21 cellular contexts compared by ENCODE assay signal in the genomic region with DNA sequence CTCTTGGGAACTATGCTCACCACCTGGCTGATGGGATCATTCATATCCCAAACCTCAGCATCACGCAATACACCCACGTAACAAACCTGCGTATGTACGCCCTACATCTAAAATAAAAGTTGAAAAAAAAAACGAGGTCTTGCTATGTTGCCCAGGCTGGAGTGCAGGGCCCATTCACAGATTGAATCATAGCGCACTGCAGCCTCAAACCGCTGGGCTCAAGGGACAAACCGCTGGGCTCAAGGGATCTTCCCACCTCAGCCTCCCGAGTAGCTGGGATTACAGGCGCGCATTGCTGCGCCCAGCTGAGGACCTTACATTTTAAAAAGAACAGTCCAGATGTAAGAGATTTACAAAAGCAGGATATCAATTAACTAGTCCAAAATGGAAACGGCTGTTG. TPM values are rescaled to one million over a fixed set of nuclear protein-coding genes. Genes with fewer than 3 reads are reported as not detected.
DNase-seq lines count a peak whose midpoint lies in the region; ATAC-seq, FAIRE-seq and TF ChIP-seq lines count a peak whose summit lies in the region.
"Had no signal": no experiment of that assay in that cellular context is flagged by ENCODE, and none has a peak within 500 bp of the region (broad histone marks: within the 10 kb centered on the region; RNA-seq: fewer than 3 reads in every experiment).

No MANE protein-coding gene starts in this region.

- no peak for TF ChIP-seq RAD21 in HepG2 (CRISPR knock-in tag; IDR thresholded peaks at IDR 0.05)

- H3K4me1 ChIP-seq in HepG2 (ENCODE audit: insufficient read depth, low read length) (no peaks in the 10 kb centered on the region), right lobe of liver (no peaks in the 10 kb centered on the region), endodermal cell (ENCODE audit: control insufficient read depth, insufficient read depth, low read length) (no peaks in the 10 kb centered on the region), sigmoid colon (no peaks in the 10 kb centered on the region), GM23338 (ENCODE audit: insufficient read depth) (no peaks in the 10 kb centered on the region)

- H3K4me3 Mint-ChIP-seq in endodermal cell, result no peak overlapping the region
- H3K4me3 Mint-ChIP-seq in GM23338, result no peak overlapping the region
- H3K4me3 Mint-ChIP-seq: CD14-positive monocyte; CD4-positive, alpha-beta memory T cell; H9; IgD-negative memory B cell had no signal

- H4K20me1 ChIP-seq in HepG2 (ENCODE audit: insufficient read depth, low read length) (no peaks in the 10 kb centered on the region), GM23338 (replicated peaks; ENCODE audit: insufficient read depth) (no peaks in the 10 kb centered on the region)

- TF ChIP-seq POLR2A in HepG2 (IDR thresholded peaks at IDR 0.05; ENCODE audit: insufficient read depth in 1 of 2, low read depth in 2 of 2, low read length in 2 of 2) (no peak), right lobe of liver (IDR thresholded peaks at IDR 0.05) (no peak), sigmoid colon (IDR thresholded peaks at IDR 0.05) (no peak)

- H2AFZ ChIP-seq in HepG2 (ENCODE audit: low read length) (no peak overlapping the region), GM23338 (no peak overlapping the region)

- H3K9ac ChIP-seq in HepG2 (ENCODE audit: insufficient read depth, low read depth, low read length) (no peak overlapping the region), endodermal cell (ENCODE audit: extremely low read depth, low read length, poor library complexity, severe bottlenecking) (no peak overlapping the region)
- H3K9ac ChIP-seq: BLaER1 had no signal

- DNase-seq in HepG2 (ENCODE audit: low spot score) (no peak), right lobe of liver (no peak), endodermal cell (peak; percentile 26), sigmoid colon (peak; percentile 4), DMS79 (lab: John Stamatoyannopoulos, UW) (no peak), GM20000 (ENCODE audit: low spot score) (no peak), GM23338 (ENCODE audit: low spot score) (no peak)
- DNase-seq: 8988T; CD4-positive, alpha-beta memory T cell; DMS153; DMS79 treated with DMSO at 0.1 percent for 48 hours; GF-D8; H9 had no signal

- H3K9me3 ChIP-seq in HepG2 (ENCODE audit: low read length), result no peaks in the 10 kb centered on the region
- H3K9me3 ChIP-seq in right lobe of liver, result no peaks in the 10 kb centered on the region
- no peaks in the 10 kb centered on the region for H3K9me3 ChIP-seq in endodermal cell (ENCODE audit: control insufficient read depth, low read length)
- no peaks in the 10 kb centered on the region for H3K9me3 ChIP-seq in sigmoid colon
- H3K9me3 ChIP-seq: BLaER1 had no signal

- no peak for FAIRE-seq in HepG2 (lab: Jason Lieb, UNC)
- FAIRE-seq: GM12891, GM18507, H1, HTR-8/SVneo had no signal

- H3K27ac ChIP-seq in HepG2 (ENCODE audit: extremely low read length, insufficient read depth, low read length) (no peak overlapping the region), right lobe of liver (no peak overlapping the region), endodermal cell (ENCODE audit: low read depth, low read length) (no peak overlapping the region), sigmoid colon (no peak overlapping the region), GM23338 (ENCODE audit: low read depth) (no peak overlapping the region)
- H3K27ac ChIP-seq: BLaER1 had no signal

- H3K4me2 ChIP-seq in HepG2 (ENCODE audit: low read depth, low read length), result no peak overlapping the region
- no peak overlapping the region for H3K4me2 ChIP-seq in GM23338
- H3K4me2 ChIP-seq: BLaER1 had no signal

- H3K4me1 Mint-ChIP-seq in endodermal cell (no peaks in the 10 kb centered on the region), GM23338 (no peaks in the 10 kb centered on the region)
- H3K4me1 Mint-ChIP-seq: H9 had no signal

- 76% methylated on average over 13 of the region's 13 CpGs for WGBS in HepG2 (ENCODE audit: low lambda C conversion rate)
- WGBS in right lobe of liver (ENCODE audit: insufficient coverage, low coverage, low lambda C conversion rate, missing lambda C conversion rate), result 86% methylated on average over 13 of the region's 13 CpGs
- WGBS in endodermal cell (ENCODE audit: insufficient coverage in 1 of 2, insufficient read length in 1 of 2), 2 experiments, result 86 to 88% methylated on average over 10 to 13 of the region's 13 CpGs
- whole genome bisulfite sequencing in sigmoid colon, 2 donors, result 94% methylated on average over 13 of the region's 13 CpGs

- intact Hi-C loops in HepG2 (cut with micrococcal nuclease; ENCODE audit: unreplicated experiment) (loop anchor here (1.0 kb wide), 1 partner anchor 11 kb away; no protein-coding TSS in a partner anchor), right lobe of liver (cut with DNase I) (no loop called here), sigmoid colon (cut with DNase I) (no loop called here)

- H3K27me3 Mint-ChIP-seq in endodermal cell (ENCODE audit: insufficient read depth) (peaks cover 16% of the 10 kb centered on the region), GM23338 (ENCODE audit: insufficient read depth, low read depth, poor library complexity) (peaks cover 13% of the 10 kb centered on the region)

- no peaks in the 10 kb centered on the region for H3F3A ChIP-seq in GM23338 (replicated peaks; ENCODE audit: low read depth)

- TF ChIP-seq EP300 in HepG2 (IDR thresholded peaks at IDR 0.05; ENCODE audit: low read depth in 2 of 2, low read length in 2 of 2) (no peak), HepG2 (CRISPR knock-in tag; IDR thresholded peaks at IDR 0.05; ENCODE audit: borderline replicate concordance) (no peak), sigmoid colon (IDR thresholded peaks at IDR 0.05) (no peak)

- CTCF ChIA-PET in HepG2 (lab: Yijun Ruan, JAX; ENCODE audit: low intra/inter-chr PET ratio, low total read pairs), result no interaction called here

- H3K36me3 ChIP-seq in HepG2 (replicated peaks in 1 of 2; ENCODE audit: control insufficient read depth in 1 of 2, insufficient read depth in 2 of 2, low read length in 2 of 2) (no peaks in the 10 kb centered on the region), right lobe of liver (no peaks in the 10 kb centered on the region), endodermal cell (ENCODE audit: control insufficient read depth, insufficient read depth, low read length) (no peaks in the 10 kb centered on the region), sigmoid colon (no peaks in the 10 kb centered on the region), GM23338 (ENCODE audit: insufficient read depth) (no peaks in the 10 kb centered on the region)
- H3K36me3 ChIP-seq: BLaER1 had no signal

- no peak for TF ChIP-seq CTCF in HepG2 (CRISPR knock-in tag; IDR thresholded peaks at IDR 0.05)
- no peak for TF ChIP-seq CTCF in right lobe of liver (IDR thresholded peaks at IDR 0.05)
- no peak for TF ChIP-seq CTCF in endodermal cell (conservative IDR thresholded peaks at IDR 0.05)
- TF ChIP-seq CTCF in sigmoid colon (IDR thresholded peaks at IDR 0.05), result no peak
- no peak for TF ChIP-seq CTCF in GM20000 (IDR thresholded peaks at IDR 0.05; ENCODE audit: extremely low read depth, missing control alignments)
- TF ChIP-seq CTCF in GM23338 (conservative IDR thresholded peaks at IDR 0.05; ENCODE audit: low read depth in 2 of 2), result no peak

- no TSS peak for BruUV-seq in HepG2 (replicated peaks; lab: Mats Ljungman, UMichigan)

- no peaks in the 10 kb centered on the region for H3K36me3 Mint-ChIP-seq in endodermal cell (ENCODE audit: low read depth)
- no peaks in the 10 kb centered on the region for H3K36me3 Mint-ChIP-seq in GM23338 (ENCODE audit: low read depth)
- H3K36me3 Mint-ChIP-seq: CD14-positive monocyte; CD4-positive, alpha-beta memory T cell; IgD-negative memory B cell had no signal

- in situ Hi-C loops in HepG2 (cut with HindIII; ENCODE audit: extremely low pct_ligation_motif_present, low pct_unique_long_range_greater_than_20kb), result no loop called here

- H3K4me3 ChIP-seq in HepG2 (replicated peaks in 1 of 3; ENCODE audit: insufficient read depth in 1 of 3, low read depth in 2 of 3, low read length in 3 of 3) (no peak overlapping the region), right lobe of liver (no peak overlapping the region), endodermal cell (ENCODE audit: low read length) (no peak overlapping the region), sigmoid colon (no peak overlapping the region), GM23338 (no peak overlapping the region)
- H3K4me3 ChIP-seq: BLaER1 had no signal

- no peak overlapping the region for H3K27ac Mint-ChIP-seq in endodermal cell
- H3K27ac Mint-ChIP-seq in GM23338, result no peak overlapping the region
- H3K27ac Mint-ChIP-seq: CD4-positive, alpha-beta memory T cell; H9; IgD-negative memory B cell had no signal

- H3K9me3 Mint-ChIP-seq in endodermal cell, result no peaks in the 10 kb centered on the region
- H3K9me3 Mint-ChIP-seq in GM23338, result no peaks in the 10 kb centered on the region
- H3K9me3 Mint-ChIP-seq: CD4-positive, alpha-beta memory T cell; H9 had no signal

- POLR2A ChIA-PET in HepG2 (lab: Yijun Ruan, JAX), result no interaction called here

- H3K79me2 ChIP-seq in HepG2 (ENCODE audit: insufficient read depth, low read length) (no peaks in the 10 kb centered on the region), GM23338 (replicated peaks; ENCODE audit: insufficient read depth) (no peaks in the 10 kb centered on the region)

- ATAC-seq in HepG2, result no peak
- no peak for ATAC-seq in right lobe of liver
- ATAC-seq in GM23338, result no peak

- 0 out of 2 replicates have a peak, but pooled peaks cover 3% of the 10 kb centered on the region for H3K9me2 ChIP-seq in GM23338 (ENCODE audit: insufficient read depth)

- H3K27me3 ChIP-seq in HepG2 (ENCODE audit: control insufficient read depth in 1 of 2, insufficient read depth in 2 of 2, low read length in 2 of 2) (peaks cover 0 to 12% of the 10 kb centered on the region in 2 experiments; a peak in 2 of 5 replicates), right lobe of liver (no peaks in the 10 kb centered on the region), endodermal cell (ENCODE audit: control insufficient read depth, insufficient read depth, low read length, poor library complexity, severe bottlenecking) (no peaks in the 10 kb centered on the region), sigmoid colon (no peaks in the 10 kb centered on the region), GM23338 (ENCODE audit: insufficient read depth) (no peaks in the 10 kb centered on the region)

RNA-seq across cellular contexts. Expression of gene EMID1, which starts 41.9 kb away (rescaled TPM):
- total RNA-seq in HepG2 (2016; rRNA removed; fragmentation: Illumina TruSeq; extraction: Trizol) (0.21 and 0.82 TPM in 2 replicates), right lobe of liver (1 to 10 TPM; 1.1 to 2.7 (median 1.5) TPM), endodermal cell (10 to 100 TPM; 19.8 to 41.8 TPM), sigmoid colon (1 to 10 TPM in 2 of 4 donors, under 1 TPM in 2; 0.27 to 4.7 (median 1.2) TPM)
- 2.7 and 2.8 TPM in 2 replicates for total RNA-seq in HepG2 (2016; cell fraction: cytosol; rRNA removed; fragmentation: Illumina TruSeq; extraction: Trizol; ENCODE audit: low read depth)
- total RNA-seq in HepG2 (2016; cell fraction: insoluble cytoplasmic fraction; rRNA removed; fragmentation: Illumina TruSeq; extraction: Trizol), result 0.09 and 0.26 TPM in 2 replicates
- 1.7 and 2.1 TPM in 2 replicates for total RNA-seq in HepG2 (2016; cell fraction: membrane; rRNA removed; fragmentation: Illumina TruSeq; extraction: Trizol)
- total RNA-seq in HepG2 (2016; cell fraction: nucleus; rRNA removed; fragmentation: Illumina TruSeq; extraction: Trizol), result 0.25 and 0.50 TPM in 2 replicates
- polyA plus RNA-seq in HepG2 (2011; rRNA removed) (0.45 and 0.81 TPM in 2 replicates), sigmoid colon (1 to 10 TPM; 3.2 to 5.9 (median 3.6) TPM), GM23338 (2016; fragmentation: Nextera tagmentation; extraction: Ambion mirVana) (3.0 and 3.5 TPM in 2 replicates)
- 0.37 and 1.1 TPM in 2 replicates for polyA plus RNA-seq in HepG2 (2011; cell fraction: cytosol; rRNA removed)
- polyA plus RNA-seq in HepG2 (2011; cell fraction: nucleus; rRNA removed), result 2.1 and 2.4 TPM in 2 replicates
- polyA plus RNA-seq in HepG2 (2012), result 0.46 and 0.72 TPM in 2 replicates
- 2.6 and 3.8 TPM in 2 replicates for polyA plus RNA-seq in HepG2 (2016; cell fraction: cytosol; fragmentation: Illumina TruSeq; extraction: Trizol; ENCODE audit: low read depth)
- 0.25 and 0.50 TPM in 2 replicates for polyA plus RNA-seq in HepG2 (2016; cell fraction: insoluble cytoplasmic fraction; fragmentation: Illumina TruSeq; extraction: Trizol; ENCODE audit: low read depth)
- 1.4 and 2.2 TPM in 2 replicates for polyA plus RNA-seq in HepG2 (2016; cell fraction: membrane; fragmentation: Illumina TruSeq; extraction: Trizol; ENCODE audit: low read depth)
- 1.0 TPM in 2 replicates for polyA plus RNA-seq in HepG2 (2016; cell fraction: nucleus; fragmentation: Illumina TruSeq; extraction: Trizol; ENCODE audit: insufficient read depth, low read depth)
- polyA minus RNA-seq in HepG2 (2011; rRNA and poly(A)+ RNA removed; ENCODE audit: low replicate concordance), result 0.09 and 2.4 TPM in 2 replicates
- not detected in 2 replicates for polyA minus RNA-seq in HepG2 (2011; cell fraction: cytosol; rRNA and poly(A)+ RNA removed)
- polyA minus RNA-seq in HepG2 (2011; cell fraction: nucleus; rRNA and poly(A)+ RNA removed), result 0.99 and 1.3 TPM in 2 replicates
- polyA plus RNA-seq in endodermal cell (2013, experiment 1 of 2), result 29.6 TPM
- 23.9 TPM for polyA plus RNA-seq in endodermal cell (2013, experiment 2 of 2)
- 13.2 and 13.4 TPM in 2 replicates for total RNA-seq in GM23338 (2014; rRNA removed; shearing (Covaris generic))
- total RNA-seq: A673; CD4-positive, alpha-beta memory T cell had no signal
- polyA plus RNA-seq: CD14-positive monocyte, IgD-negative memory B cell had no signal

Comparison
In these comparisons a context has a peak if more than half of its experiments do, and no peak if none do; other contexts are left out.
1. DNase-seq: peak in endodermal cell (single experiment) and sigmoid colon (single experiment); none in HepG2 (single experiment), right lobe of liver (0 of 3), DMS79 (single experiment), GM20000 (single experiment) and GM23338 (single experiment).